ENCODE assay signal across 1 cellular context in the genomic region with DNA sequence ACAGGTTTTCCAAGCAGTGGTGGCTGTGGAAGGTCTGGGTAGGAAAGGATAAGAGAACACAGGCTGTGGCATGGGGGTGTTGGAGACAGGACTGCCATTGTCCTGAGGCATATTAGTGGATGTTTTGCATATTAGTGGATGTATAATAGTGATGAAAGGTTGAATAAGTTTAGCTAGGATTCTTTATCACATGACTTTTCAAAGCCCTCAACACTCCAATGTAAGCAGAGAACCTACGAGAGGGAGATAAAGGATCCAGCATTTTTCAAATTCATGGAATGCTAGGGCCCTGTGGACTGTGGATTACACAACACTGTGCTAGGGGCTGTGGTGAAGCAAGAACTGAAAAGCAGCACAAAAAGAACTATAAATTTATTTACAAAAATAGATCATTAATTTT.
TF ChIP-seq lines count a peak whose summit lies in the region.

No MANE protein-coding gene starts in this region.

TF ChIP-seq in H1, 55 proteins besides CTCF, POLR2A, EP300 and RAD21 (continued from another document):
- TF ChIP-seq, protein P1, sequence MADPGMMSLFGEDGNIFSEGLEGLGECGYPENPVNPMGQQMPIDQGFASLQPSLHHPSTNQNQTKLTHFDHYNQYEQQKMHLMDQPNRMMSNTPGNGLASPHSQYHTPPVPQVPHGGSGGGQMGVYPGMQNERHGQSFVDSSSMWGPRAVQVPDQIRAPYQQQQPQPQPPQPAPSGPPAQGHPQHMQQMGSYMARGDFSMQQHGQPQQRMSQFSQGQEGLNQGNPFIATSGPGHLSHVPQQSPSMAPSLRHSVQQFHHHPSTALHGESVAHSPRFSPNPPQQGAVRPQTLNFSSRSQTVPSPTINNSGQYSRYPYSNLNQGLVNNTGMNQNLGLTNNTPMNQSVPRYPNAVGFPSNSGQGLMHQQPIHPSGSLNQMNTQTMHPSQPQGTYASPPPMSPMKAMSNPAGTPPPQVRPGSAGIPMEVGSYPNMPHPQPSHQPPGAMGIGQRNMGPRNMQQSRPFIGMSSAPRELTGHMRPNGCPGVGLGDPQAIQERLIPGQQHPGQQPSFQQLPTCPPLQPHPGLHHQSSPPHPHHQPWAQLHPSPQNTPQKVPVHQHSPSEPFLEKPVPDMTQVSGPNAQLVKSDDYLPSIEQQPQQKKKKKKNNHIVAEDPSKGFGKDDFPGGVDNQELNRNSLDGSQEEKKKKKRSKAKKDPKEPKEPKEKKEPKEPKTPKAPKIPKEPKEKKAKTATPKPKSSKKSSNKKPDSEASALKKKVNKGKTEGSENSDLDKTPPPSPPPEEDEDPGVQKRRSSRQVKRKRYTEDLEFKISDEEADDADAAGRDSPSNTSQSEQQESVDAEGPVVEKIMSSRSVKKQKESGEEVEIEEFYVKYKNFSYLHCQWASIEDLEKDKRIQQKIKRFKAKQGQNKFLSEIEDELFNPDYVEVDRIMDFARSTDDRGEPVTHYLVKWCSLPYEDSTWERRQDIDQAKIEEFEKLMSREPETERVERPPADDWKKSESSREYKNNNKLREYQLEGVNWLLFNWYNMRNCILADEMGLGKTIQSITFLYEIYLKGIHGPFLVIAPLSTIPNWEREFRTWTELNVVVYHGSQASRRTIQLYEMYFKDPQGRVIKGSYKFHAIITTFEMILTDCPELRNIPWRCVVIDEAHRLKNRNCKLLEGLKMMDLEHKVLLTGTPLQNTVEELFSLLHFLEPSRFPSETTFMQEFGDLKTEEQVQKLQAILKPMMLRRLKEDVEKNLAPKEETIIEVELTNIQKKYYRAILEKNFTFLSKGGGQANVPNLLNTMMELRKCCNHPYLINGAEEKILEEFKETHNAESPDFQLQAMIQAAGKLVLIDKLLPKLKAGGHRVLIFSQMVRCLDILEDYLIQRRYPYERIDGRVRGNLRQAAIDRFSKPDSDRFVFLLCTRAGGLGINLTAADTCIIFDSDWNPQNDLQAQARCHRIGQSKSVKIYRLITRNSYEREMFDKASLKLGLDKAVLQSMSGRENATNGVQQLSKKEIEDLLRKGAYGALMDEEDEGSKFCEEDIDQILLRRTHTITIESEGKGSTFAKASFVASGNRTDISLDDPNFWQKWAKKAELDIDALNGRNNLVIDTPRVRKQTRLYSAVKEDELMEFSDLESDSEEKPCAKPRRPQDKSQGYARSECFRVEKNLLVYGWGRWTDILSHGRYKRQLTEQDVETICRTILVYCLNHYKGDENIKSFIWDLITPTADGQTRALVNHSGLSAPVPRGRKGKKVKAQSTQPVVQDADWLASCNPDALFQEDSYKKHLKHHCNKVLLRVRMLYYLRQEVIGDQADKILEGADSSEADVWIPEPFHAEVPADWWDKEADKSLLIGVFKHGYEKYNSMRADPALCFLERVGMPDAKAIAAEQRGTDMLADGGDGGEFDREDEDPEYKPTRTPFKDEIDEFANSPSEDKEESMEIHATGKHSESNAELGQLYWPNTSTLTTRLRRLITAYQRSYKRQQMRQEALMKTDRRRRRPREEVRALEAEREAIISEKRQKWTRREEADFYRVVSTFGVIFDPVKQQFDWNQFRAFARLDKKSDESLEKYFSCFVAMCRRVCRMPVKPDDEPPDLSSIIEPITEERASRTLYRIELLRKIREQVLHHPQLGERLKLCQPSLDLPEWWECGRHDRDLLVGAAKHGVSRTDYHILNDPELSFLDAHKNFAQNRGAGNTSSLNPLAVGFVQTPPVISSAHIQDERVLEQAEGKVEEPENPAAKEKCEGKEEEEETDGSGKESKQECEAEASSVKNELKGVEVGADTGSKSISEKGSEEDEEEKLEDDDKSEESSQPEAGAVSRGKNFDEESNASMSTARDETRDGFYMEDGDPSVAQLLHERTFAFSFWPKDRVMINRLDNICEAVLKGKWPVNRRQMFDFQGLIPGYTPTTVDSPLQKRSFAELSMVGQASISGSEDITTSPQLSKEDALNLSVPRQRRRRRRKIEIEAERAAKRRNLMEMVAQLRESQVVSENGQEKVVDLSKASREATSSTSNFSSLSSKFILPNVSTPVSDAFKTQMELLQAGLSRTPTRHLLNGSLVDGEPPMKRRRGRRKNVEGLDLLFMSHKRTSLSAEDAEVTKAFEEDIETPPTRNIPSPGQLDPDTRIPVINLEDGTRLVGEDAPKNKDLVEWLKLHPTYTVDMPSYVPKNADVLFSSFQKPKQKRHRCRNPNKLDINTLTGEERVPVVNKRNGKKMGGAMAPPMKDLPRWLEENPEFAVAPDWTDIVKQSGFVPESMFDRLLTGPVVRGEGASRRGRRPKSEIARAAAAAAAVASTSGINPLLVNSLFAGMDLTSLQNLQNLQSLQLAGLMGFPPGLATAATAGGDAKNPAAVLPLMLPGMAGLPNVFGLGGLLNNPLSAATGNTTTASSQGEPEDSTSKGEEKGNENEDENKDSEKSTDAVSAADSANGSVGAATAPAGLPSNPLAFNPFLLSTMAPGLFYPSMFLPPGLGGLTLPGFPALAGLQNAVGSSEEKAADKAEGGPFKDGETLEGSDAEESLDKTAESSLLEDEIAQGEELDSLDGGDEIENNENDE (IDR thresholded peaks at IDR 0.05; ENCODE audit: insufficient replicate concordance, low read length): no peak
- no peak for TF ChIP-seq SUZ12 (IDR thresholded peaks at IDR 0.05; ENCODE audit: low read length)
- no peak for TF ChIP-seq RNF2 (IDR thresholded peaks at IDR 0.05; ENCODE audit: borderline replicate concordance, low read depth, low read length, missing control alignments, poor library complexity, severe bottlenecking)
- no peak for TF ChIP-seq MAFK (IDR thresholded peaks at IDR 0.05; ENCODE audit: low read depth, low read length)
- TF ChIP-seq CBX5 (IDR thresholded peaks at IDR 0.05; ENCODE audit: low read depth, low read length): no peak
- no peak for TF ChIP-seq FOSL1 (IDR thresholded peaks at IDR 0.05; ENCODE audit: insufficient read depth, low read depth, low read length)
- TF ChIP-seq GTF2F1 (IDR thresholded peaks at IDR 0.05; ENCODE audit: borderline replicate concordance, low read depth, low read length): no peak
- peak; percentile 63; the same call in 1 of the 2 replicates for TF ChIP-seq TEAD4 (IDR thresholded peaks at IDR 0.05; ENCODE audit: low read depth, low read length)
- TF ChIP-seq RFX5 (IDR thresholded peaks at IDR 0.05; ENCODE audit: borderline replicate concordance, low read depth, low read length): no peak
- TF ChIP-seq HDAC6 (IDR thresholded peaks at IDR 0.05; ENCODE audit: low read depth, low read length): no peak
- peak; percentile 83 for TF ChIP-seq CEBPB (IDR thresholded peaks at IDR 0.05; ENCODE audit: low read depth, low read length)
